ENCODE assay signal across 8 cellular contexts in the genomic region with DNA sequence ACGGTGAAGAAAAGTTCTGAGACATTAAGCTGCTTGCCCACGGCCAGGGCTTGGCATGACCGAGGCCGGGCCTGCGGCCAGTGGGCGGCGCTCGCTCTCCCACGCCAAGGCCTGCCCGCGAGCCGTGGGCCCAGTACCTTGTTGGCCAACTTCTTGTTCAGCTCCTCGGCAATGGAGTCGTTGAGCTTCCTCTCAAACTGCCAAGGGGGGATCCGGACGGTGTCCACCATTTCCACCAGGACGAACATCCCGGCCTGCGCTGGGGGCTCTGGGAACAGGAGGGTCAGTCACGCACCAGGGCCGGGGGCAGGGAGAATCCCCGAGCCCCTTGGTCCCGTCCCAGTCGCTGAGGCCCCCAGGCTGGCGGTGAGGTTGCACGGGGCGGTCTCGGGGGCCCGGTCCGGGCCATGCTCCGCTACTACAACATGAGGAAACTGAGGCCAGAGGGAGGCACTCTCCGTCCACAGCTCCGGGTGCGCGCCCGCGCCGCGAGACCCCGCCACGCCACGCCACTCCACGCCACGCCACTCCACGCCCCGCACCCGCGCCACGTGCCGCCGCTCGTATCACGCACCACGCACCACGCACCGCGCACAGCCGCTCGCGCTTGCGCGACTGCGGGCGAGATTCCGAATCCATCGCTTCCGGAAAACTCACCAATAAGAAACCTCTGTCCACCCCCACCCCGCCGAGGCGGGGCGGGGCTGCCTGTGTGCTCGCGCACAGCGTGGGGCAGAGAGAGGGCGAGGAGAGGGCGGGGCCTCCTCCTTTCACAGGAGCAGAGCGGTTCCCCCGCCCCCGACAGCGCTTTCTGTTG. TPM values are rescaled to one million over a fixed set of nuclear protein-coding genes. Genes with fewer than 3 reads are reported as not detected.
DNase-seq lines count a peak whose midpoint lies in the region; ATAC-seq and TF ChIP-seq lines count a peak whose summit lies in the region.

A gene with protein sequence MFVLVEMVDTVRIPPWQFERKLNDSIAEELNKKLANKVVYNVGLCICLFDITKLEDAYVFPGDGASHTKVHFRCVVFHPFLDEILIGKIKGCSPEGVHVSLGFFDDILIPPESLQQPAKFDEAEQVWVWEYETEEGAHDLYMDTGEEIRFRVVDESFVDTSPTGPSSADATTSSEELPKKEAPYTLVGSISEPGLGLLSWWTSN (minus strand): TSS at position 617 of the 817 bp plus-strand sequence. CDS start 369 bp downstream, at position 248.

- H3K27ac Mint-ChIP-seq in activated naive CD8-positive, alpha-beta T cell treated with anti-CD3 and anti-CD28 coated beads, Interleukin-2, amount 50 U/mL, for 24 hours: peak within 1 kb of the TSS; percentile 94

- H3K4ac ChIP-seq in trophoblast cell (ENCODE audit: low read depth, low read length): peak within 1 kb of the TSS; percentile 94

- H3K9me3 ChIP-seq in cardiac muscle cell (ENCODE audit: low read depth): no peaks in the 10 kb centered on the region
- no peaks in the 10 kb centered on the region for H3K9me3 ChIP-seq in trophoblast cell (ENCODE audit: insufficient read depth, low read depth, low read length)
- no peaks in the 10 kb centered on the region for H3K9me3 ChIP-seq in transverse colon

- in situ Hi-C loops in transverse colon (cut with MboI; ENCODE audit: low pct_ligation_motif_present in 1 of 4, low pct_unique_long_range_greater_than_20kb in 1 of 4, low sequenced_read_pairs in 3 of 4): no loop called here

- no peaks in the 10 kb centered on the region for H3K27me3 ChIP-seq in cardiac muscle cell
- H3K27me3 ChIP-seq in trophoblast cell (ENCODE audit: insufficient read depth, low read length): no peaks in the 10 kb centered on the region
- no peaks in the 10 kb centered on the region for H3K27me3 ChIP-seq in transverse colon

- H2BK5ac ChIP-seq in trophoblast cell (ENCODE audit: low read depth, low read length, poor library complexity): peak within 1 kb of the TSS; percentile 70

- H3K4me3 ChIP-seq in cardiac muscle cell: peak within 1 kb of the TSS; percentile 60
- H3K4me3 ChIP-seq in trophoblast cell (ENCODE audit: low read depth, low read length): peak within 1 kb of the TSS; percentile 95
- peak within 1 kb of the TSS; percentile 58 to 90 (median 78) for H3K4me3 ChIP-seq in transverse colon

- TF ChIP-seq CTCF in GM12874 (IDR thresholded peaks at IDR 0.05; ENCODE audit: insufficient read depth, low read depth, low read length) (peak; percentile 79), cardiac muscle cell (IDR thresholded peaks at IDR 0.05; ENCODE audit: low read depth, low read length) (peak; percentile 75), transverse colon (IDR thresholded peaks at IDR 0.05) (peak; percentile 47 to 64 (median 60))

- peaks cover 8% of the 10 kb centered on the region for H3K79me2 ChIP-seq in trophoblast cell (ENCODE audit: control insufficient read depth, insufficient read depth, low read length, poor library complexity)

- peak within 1 kb of the TSS; percentile 93 for H3K18ac ChIP-seq in trophoblast cell (ENCODE audit: low read length)

- H2BK120ac ChIP-seq in trophoblast cell (ENCODE audit: insufficient read depth, low read length, poor library complexity): peak within 1 kb of the TSS; percentile 60

- no peak for TF ChIP-seq EP300 in transverse colon (IDR thresholded peaks at IDR 0.05; ENCODE audit: low read depth)

- H3K27ac ChIP-seq in cardiac muscle cell (peak within 1 kb of the TSS; percentile 25), trophoblast cell (ENCODE audit: low read depth, low read length) (peak within 1 kb of the TSS; percentile 26), transverse colon (peak within 1 kb of the TSS; percentile 89 to 96 (median 92))

- ATAC-seq in HG02763 (IDR thresholded peaks at IDR 0.05; ENCODE audit: unreplicated experiment): peak; percentile 87
- ATAC-seq in activated naive CD8-positive, alpha-beta T cell treated with anti-CD3 and anti-CD28 coated beads, Interleukin-2, amount 50 U/mL, for 24 hours: peak; percentile 98

- H3K23ac ChIP-seq in trophoblast cell (ENCODE audit: low read length): no peak within 1 kb of the TSS

- H4K8ac ChIP-seq in trophoblast cell (ENCODE audit: low read depth, low read length): peak within 1 kb of the TSS; percentile 97

- peaks cover 5% of the 10 kb centered on the region for H3K79me1 ChIP-seq in trophoblast cell (ENCODE audit: low read length)

- no peaks in the 10 kb centered on the region for H3K36me3 ChIP-seq in cardiac muscle cell
- peaks cover 12 to 16% of the 10 kb centered on the region in 2 experiments for H3K36me3 ChIP-seq in trophoblast cell (ENCODE audit: control insufficient read depth in 1 of 2, insufficient read depth in 2 of 2, low read length in 2 of 2)
- no peaks in the 10 kb centered on the region for H3K36me3 ChIP-seq in transverse colon

- peak; percentile 9 for TF ChIP-seq POLR2A in transverse colon (IDR thresholded peaks at IDR 0.05)

- no CpG with 5 or more reads among the region's 80 CpGs for WGBS in trophoblast cell (ENCODE audit: extremely low coverage, insufficient coverage, insufficient read length)
- 0 to 1% methylated on average over 3 to 61 of the region's 80 CpGs for WGBS in transverse colon (ENCODE audit: low coverage in 1 of 2), 2 donors

- H3K4me1 Mint-ChIP-seq in activated naive CD8-positive, alpha-beta T cell treated with anti-CD3 and anti-CD28 coated beads, Interleukin-2, amount 50 U/mL, for 24 hours: peaks cover 42% of the 10 kb centered on the region

- H3K36me3 Mint-ChIP-seq in activated naive CD8-positive, alpha-beta T cell treated with anti-CD3 and anti-CD28 coated beads, Interleukin-2, amount 50 U/mL, for 24 hours (ENCODE audit: low read depth): peaks cover 16% of the 10 kb centered on the region

- peak within 1 kb of the TSS; percentile 93 for H2AFZ ChIP-seq in trophoblast cell (ENCODE audit: insufficient read depth, low read length, poor library complexity)

- H3K27me3 Mint-ChIP-seq in activated naive CD8-positive, alpha-beta T cell treated with anti-CD3 and anti-CD28 coated beads, Interleukin-2, amount 50 U/mL, for 24 hours: no peaks in the 10 kb centered on the region

- H3K14ac ChIP-seq in trophoblast cell (ENCODE audit: low read length): peak within 1 kb of the TSS; percentile 91

- H3K9me3 Mint-ChIP-seq in activated naive CD8-positive, alpha-beta T cell treated with anti-CD3 and anti-CD28 coated beads, Interleukin-2, amount 50 U/mL, for 24 hours: no peaks in the 10 kb centered on the region

- H4K12ac ChIP-seq in trophoblast cell (ENCODE audit: low read depth, low read length): peak within 1 kb of the TSS; percentile 93

- H3K4me2 ChIP-seq in trophoblast cell (ENCODE audit: low read length): peak within 1 kb of the TSS; percentile 84

- H3K4me1 ChIP-seq in cardiac muscle cell (ENCODE audit: low read depth) (peaks cover 7% of the 10 kb centered on the region), trophoblast cell (ENCODE audit: control insufficient read depth in 1 of 2, insufficient read depth in 2 of 2, low read length in 2 of 2) (peaks cover 3 to 5% of the 10 kb centered on the region in 2 experiments), transverse colon (peaks cover 10 to 35% (median 28%) of the 10 kb centered on the region in 4 donors)

- DNase-seq in NCI-H1417 treated with DMSO at 0.1 percent for 48 hours (lab: John Stamatoyannopoulos, UW) (peak; percentile 79), SW480 (ENCODE audit: low spot score) (peak; percentile 95), cardiac muscle cell (ENCODE audit: low read depth in 1 of 2, low spot score in 1 of 2) (peak; percentile 99), trophoblast cell (peak; percentile 99), transverse colon (peak; percentile 99)
- DNase-seq in activated naive CD8-positive, alpha-beta T cell treated with anti-CD3 and anti-CD28 coated beads, Interleukin-2, amount 50 U/mL, for 24 hours: peak; percentile 98

- H2BK12ac ChIP-seq in trophoblast cell (ENCODE audit: low read length): no peak within 1 kb of the TSS

- peak within 1 kb of the TSS; percentile 93 for H3K9ac ChIP-seq in trophoblast cell (ENCODE audit: low read length)

- intact Hi-C loops in transverse colon (cut with DNase I; ENCODE audit: low total_unique reads): no loop called here

- peak within 1 kb of the TSS; percentile 42 for H2AK5ac ChIP-seq in trophoblast cell (ENCODE audit: low read length)

- H3K4me3 Mint-ChIP-seq in activated naive CD8-positive, alpha-beta T cell treated with anti-CD3 and anti-CD28 coated beads, Interleukin-2, amount 50 U/mL, for 24 hours: peak within 1 kb of the TSS; percentile 82

- H4K91ac ChIP-seq in trophoblast cell (ENCODE audit: low read depth, low read length): peak within 1 kb of the TSS; percentile 92

RNA-seq across cellular contexts. Expression of the gene that starts here (rescaled TPM):
- total RNA-seq in cardiac muscle cell (11.4 and 12.5 TPM in 2 replicates), transverse colon (1 to 10 TPM; 5.6 to 8.4 (median 7.0) TPM)
- polyA plus RNA-seq in cardiac muscle cell: 24.7 and 30.9 TPM in 2 replicates
- 18.5 and 20.5 TPM in 2 replicates for polyA plus RNA-seq in trophoblast cell (2013)

Comparison
In these comparisons a context has a peak if more than half of its experiments do, and no peak if none do; other contexts are left out.
1. Peak in every context shown above with its lines: DNase-seq, ATAC-seq, H3K4me3 ChIP-seq and H3K27ac ChIP-seq.
2. H3K27ac ChIP-seq: peak in every context shown above with its lines; median percentile 92 in transverse colon; 26 in trophoblast cell; 25 in cardiac muscle cell.